ENCODE assay signal across 30 cellular contexts in the genomic region with DNA sequence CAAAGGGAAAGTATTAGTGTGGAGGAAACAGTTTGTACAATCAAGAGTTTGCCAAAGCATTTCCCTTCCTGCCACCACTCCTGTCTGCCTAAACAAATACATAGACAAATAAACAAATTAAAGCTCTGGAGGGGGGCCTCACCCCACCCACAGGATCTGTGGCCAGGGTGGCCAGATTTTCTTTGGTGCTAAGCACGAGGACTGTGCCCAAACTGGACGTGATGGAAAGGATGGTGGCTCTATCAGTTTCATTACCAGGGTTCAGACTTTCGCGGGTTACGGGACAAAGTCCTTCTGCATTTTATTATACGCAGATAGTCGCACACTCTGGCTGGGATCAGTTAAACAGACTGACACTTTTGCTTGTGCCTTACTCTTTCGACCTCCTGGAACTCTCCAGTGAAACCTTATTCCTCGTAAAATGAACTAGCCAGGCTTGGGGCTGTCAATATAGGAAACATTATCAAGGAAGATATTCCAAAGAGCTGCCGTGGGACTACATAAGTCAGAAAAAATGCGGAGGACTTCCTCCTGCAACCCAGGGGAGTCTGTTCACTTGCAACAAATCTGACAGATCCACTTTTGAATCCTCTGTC. TPM values are rescaled to one million over a fixed set of nuclear protein-coding genes. Genes with fewer than 3 reads are reported as not detected.
A peak's percentile ranks its signal among the peaks of the same experiment; 100 is the strongest.
DNase-seq lines count a peak whose midpoint lies in the region; ATAC-seq, FAIRE-seq and TF ChIP-seq lines count a peak whose summit lies in the region.
"Had no signal": no experiment of that assay in that cellular context is flagged by ENCODE, and none has a peak within 500 bp of the region (broad histone marks: within the 10 kb centered on the region; RNA-seq: fewer than 3 reads in every experiment).

No MANE protein-coding gene starts in this region.

- CTCF ChIA-PET in HEK293 (lab: Yijun Ruan, JAX), result interaction anchor here (1.0 to 2.4 kb wide), 2 partner anchors 11 kb away, joined by 4 to 8 read pairs; partner anchors contain the start of gene BARX2

- no peak overlapping the region for H3K4me3 Mint-ChIP-seq in natural killer cell
- H3K4me3 Mint-ChIP-seq: activated CD4-positive, alpha-beta memory T cell treated with anti-CD3 and anti-CD28 coated beads, Interleukin-2, amount 10 ng/mL, durations not matched to agents 7 days and 5 days; activated T-helper 17 cell treated with anti-CD3 and anti-CD28 coated beads, Interleukin-2, amount 50 U/mL, for 72 hours; endodermal cell; HFFc6; stimulated activated naive B cell treated with anti-CD40 and anti-IgM and Interleukin-4, amounts not matched to agents 10 μg/mL and 1 μg/mL and 100 μg/mL, for 72 hours had no signal

- POLR2A ChIA-PET in HEK293 (lab: Yijun Ruan, JAX), result interaction anchor here (1.0 kb wide), 1 partner anchor 11 kb away, joined by 3 read pairs; the partner anchor contains the start of gene BARX2

- TF ChIP-seq POLR2A in gastroesophageal sphincter (IDR thresholded peaks at IDR 0.05), result no peak

- ATAC-seq in left lobe of liver (peak; percentile 58), natural killer cell (no peak), gastroesophageal sphincter (no peak)
- ATAC-seq: activated T-helper 17 cell treated with anti-CD3 and anti-CD28 coated beads, Interleukin-2, amount 50 U/mL, for 72 hours; left ventricle myocardium superior; sciatic nerve; stimulated activated naive B cell treated with anti-CD40 and anti-IgM and Interleukin-4, amounts not matched to agents 10 μg/mL and 1 μg/mL and 100 μg/mL, for 72 hours had no signal

- H3K36me3 Mint-ChIP-seq in natural killer cell, result no peaks in the 10 kb centered on the region
- H3K36me3 Mint-ChIP-seq: stimulated activated naive B cell treated with anti-CD40 and anti-IgM and Interleukin-4, amounts not matched to agents 10 μg/mL and 1 μg/mL and 100 μg/mL, for 72 hours had no signal

- H3K27me3 ChIP-seq in small intestine (ENCODE audit: control insufficient read depth in 2 of 2, insufficient read depth in 2 of 2, low read length in 2 of 2) (peaks cover 0 to 3% of the 10 kb centered on the region in 2 donors), gastroesophageal sphincter (peaks cover 63% of the 10 kb centered on the region)
- H3K27me3 ChIP-seq: SJSA1, uterus had no signal

- H3K27ac ChIP-seq in HEK293 (ENCODE audit: extremely low read depth, low read depth, low read length), result no peak overlapping the region
- peak overlapping the region; percentile 19; the same call in 1 of the 2 replicates for H3K27ac ChIP-seq in VCaP
- peak overlapping the region; percentile 47 to 63 for H3K27ac ChIP-seq in small intestine (ENCODE audit: low read depth in 1 of 2, low read length in 1 of 2)
- H3K27ac ChIP-seq in gastroesophageal sphincter, result no peak overlapping the region
- H3K27ac ChIP-seq: C4-2B, cardiac muscle cell, esophagus muscularis mucosa, SJSA1, uterus had no signal

- no peak for TF ChIP-seq CTCF in HEK293 (tag by site-specific recombination; IDR thresholded peaks at IDR 0.05)
- TF ChIP-seq CTCF in VCaP (conservative IDR thresholded peaks at IDR 0.05), result no peak
- TF ChIP-seq CTCF in natural killer cell (IDR thresholded peaks at IDR 0.05), result no peak
- TF ChIP-seq CTCF in gastroesophageal sphincter (IDR thresholded peaks at IDR 0.05), result no peak

- no peak for FAIRE-seq in small intestine (lab: Jason Lieb, UNC)
- FAIRE-seq: frontal cortex had no signal

- no peak overlapping the region for H3K27ac Mint-ChIP-seq in natural killer cell
- H3K27ac Mint-ChIP-seq: activated CD4-positive, alpha-beta memory T cell treated with anti-CD3 and anti-CD28 coated beads, Interleukin-2, amount 10 ng/mL, durations not matched to agents 7 days and 5 days; activated T-helper 17 cell treated with anti-CD3 and anti-CD28 coated beads, Interleukin-2, amount 50 U/mL, for 72 hours; endodermal cell; HFFc6; progenitor cell of endocrine pancreas; stimulated activated naive B cell treated with anti-CD40 and anti-IgM and Interleukin-4, amounts not matched to agents 10 μg/mL and 1 μg/mL and 100 μg/mL, for 72 hours had no signal

- 6 to 35% (median 15%) methylated on average over 11 of the region's 11 CpGs for WGBS in small intestine, 3 donors
- WGBS in gastroesophageal sphincter (ENCODE audit: low coverage in 1 of 2), 2 donors, result 30 to 46% methylated on average over 2 to 11 of the region's 11 CpGs

- H3K4me1 ChIP-seq in HEK293 (ENCODE audit: control insufficient read depth, insufficient read depth, low read length) (peaks cover 29% of the 10 kb centered on the region), small intestine (ENCODE audit: control insufficient read depth in 2 of 2, insufficient read depth in 1 of 2, low read depth in 1 of 2, low read length in 1 of 2) (peaks cover under 1 to 8% of the 10 kb centered on the region in 2 donors), gastroesophageal sphincter (no peaks in the 10 kb centered on the region)
- H3K4me1 ChIP-seq: esophagus muscularis mucosa, SJSA1, uterus had no signal

- DNase-seq in left lobe of liver (ENCODE audit: low spot score), result no peak
- peak; percentile 93 for DNase-seq in small intestine
- DNase-seq in NAMALWA (ENCODE audit: low spot score), result no peak
- no peak for DNase-seq in natural killer cell
- DNase-seq in NOMO-1 treated with dmso at 0.1 percent for 144 hours (lab: John Stamatoyannopoulos, UW; ENCODE audit: unreplicated experiment), result no peak
- DNase-seq: activated CD4-positive, alpha-beta memory T cell treated with anti-CD3 and anti-CD28 coated beads, Interleukin-2, amount 10 ng/mL, durations not matched to agents 7 days and 5 days; activated naive CD4-positive, alpha-beta T cell treated with anti-CD3 and anti-CD28 coated beads, Interleukin-2, amount 50 U/mL, for 16 hours; aorta; cortex of kidney; endodermal cell; HFFc6; hippocampal formation; left ventricle myocardium superior; NCI-H187; NCI-H2171 treated with DMSO at 0.1 percent for 48 hours; NCI-H524; NK-92 treated with Interleukin-12 subunit alpha and Interleukin-12 subunit beta, amount 100 ng/mL, for 24 hours; stimulated activated naive B cell treated with anti-CD40 and anti-IgM and Interleukin-4, amounts not matched to agents 10 μg/mL and 1 μg/mL and 100 μg/mL, for 72 hours; uterus had no signal

- no peaks in the 10 kb centered on the region for H3K9me3 Mint-ChIP-seq in natural killer cell
- H3K9me3 Mint-ChIP-seq: activated CD4-positive, alpha-beta memory T cell treated with anti-CD3 and anti-CD28 coated beads, Interleukin-2, amount 10 ng/mL, durations not matched to agents 7 days and 5 days; activated T-helper 17 cell treated with anti-CD3 and anti-CD28 coated beads, Interleukin-2, amount 50 U/mL, for 72 hours; endodermal cell; HFFc6; stimulated activated naive B cell treated with anti-CD40 and anti-IgM and Interleukin-4, amounts not matched to agents 10 μg/mL and 1 μg/mL and 100 μg/mL, for 72 hours had no signal

- intact Hi-C loops in natural killer cell (cut with micrococcal nuclease), result no loop called here

- H3K9me3 ChIP-seq in HEK293 (ENCODE audit: control insufficient read depth, insufficient read depth, low read depth, low read length), result no peaks in the 10 kb centered on the region
- H3K9me3 ChIP-seq in small intestine (ENCODE audit: control insufficient read depth, low read depth), result no peaks in the 10 kb centered on the region
- no peaks in the 10 kb centered on the region for H3K9me3 ChIP-seq in gastroesophageal sphincter
- H3K9me3 ChIP-seq: esophagus muscularis mucosa, SJSA1, uterus had no signal

- H3K4me3 ChIP-seq in HEK293 (ENCODE audit: low read depth, low read length) (no peak overlapping the region), small intestine (ENCODE audit: low read depth in 1 of 2, low read length in 2 of 2) (no peak overlapping the region), gastroesophageal sphincter (no peak overlapping the region)
- H3K4me3 ChIP-seq: cardiac muscle cell, esophagus muscularis mucosa, SJSA1, uterus had no signal

- peaks cover 14 to 33% of the 10 kb centered on the region in 2 donors for H3K27me3 Mint-ChIP-seq in natural killer cell (ENCODE audit: low read depth in 2 of 2)

- no peaks in the 10 kb centered on the region for H3K36me3 ChIP-seq in HEK293 (ENCODE audit: control insufficient read depth in 2 of 2, insufficient read depth in 1 of 2, low read length in 2 of 2)
- no peaks in the 10 kb centered on the region for H3K36me3 ChIP-seq in small intestine (ENCODE audit: control insufficient read depth in 2 of 2, insufficient read depth in 2 of 2, low read length in 2 of 2)
- no peaks in the 10 kb centered on the region for H3K36me3 ChIP-seq in gastroesophageal sphincter
- H3K36me3 ChIP-seq: cardiac muscle cell, esophagus muscularis mucosa, SJSA1, uterus had no signal

- H3K4me1 Mint-ChIP-seq in natural killer cell, result no peaks in the 10 kb centered on the region
- H3K4me1 Mint-ChIP-seq: activated CD4-positive, alpha-beta memory T cell treated with anti-CD3 and anti-CD28 coated beads, Interleukin-2, amount 10 ng/mL, durations not matched to agents 7 days and 5 days; activated T-helper 17 cell treated with anti-CD3 and anti-CD28 coated beads, Interleukin-2, amount 50 U/mL, for 72 hours; stimulated activated naive B cell treated with anti-CD40 and anti-IgM and Interleukin-4, amounts not matched to agents 10 μg/mL and 1 μg/mL and 100 μg/mL, for 72 hours had no signal

- no peak for TF ChIP-seq EP300 in gastroesophageal sphincter (IDR thresholded peaks at IDR 0.05)

TF ChIP-seq in HEK293, 187 proteins besides CTCF, POLR2A, EP300 and RAD21 (continues in another document):
- TF ChIP-seq, protein P1, sequence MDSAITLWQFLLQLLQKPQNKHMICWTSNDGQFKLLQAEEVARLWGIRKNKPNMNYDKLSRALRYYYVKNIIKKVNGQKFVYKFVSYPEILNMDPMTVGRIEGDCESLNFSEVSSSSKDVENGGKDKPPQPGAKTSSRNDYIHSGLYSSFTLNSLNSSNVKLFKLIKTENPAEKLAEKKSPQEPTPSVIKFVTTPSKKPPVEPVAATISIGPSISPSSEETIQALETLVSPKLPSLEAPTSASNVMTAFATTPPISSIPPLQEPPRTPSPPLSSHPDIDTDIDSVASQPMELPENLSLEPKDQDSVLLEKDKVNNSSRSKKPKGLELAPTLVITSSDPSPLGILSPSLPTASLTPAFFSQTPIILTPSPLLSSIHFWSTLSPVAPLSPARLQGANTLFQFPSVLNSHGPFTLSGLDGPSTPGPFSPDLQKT (IDR thresholded peaks at IDR 0.05; ENCODE audit: borderline replicate concordance, low read depth, low read length), result no peak
- TF ChIP-seq GLI2 (tag by site-specific recombination; IDR thresholded peaks at IDR 0.05; ENCODE audit: borderline replicate concordance, low read depth) (no peak), ZBTB20 (tag by site-specific recombination; IDR thresholded peaks at IDR 0.05) (peak; percentile 24; the same call in 1 of the 2 replicates), ZNF76 (tag by site-specific recombination; IDR thresholded peaks at IDR 0.05; ENCODE audit: borderline replicate concordance, low read depth) (no peak), ZNF184 (tag by site-specific recombination; IDR thresholded peaks at IDR 0.05) (no peak), ZNF621 (tag by site-specific recombination; IDR thresholded peaks at IDR 0.05) (no peak), ZNF132 (tag by site-specific recombination; IDR thresholded peaks at IDR 0.05; ENCODE audit: borderline replicate concordance) (no peak), FEZF1 (tag by site-specific recombination; IDR thresholded peaks at IDR 0.05) (peak; percentile 37; the same call in 1 of the 2 replicates)

RNA-seq across cellular contexts. Expression of gene BARX2, which starts 11.2 kb away (rescaled TPM):
- total RNA-seq in left lobe of liver, result not detected
- polyA plus RNA-seq in small intestine, result 10 to 100 TPM; 12.2 to 19.5 (median 18.8) TPM
- not detected for total RNA-seq in natural killer cell
- total RNA-seq in gastroesophageal sphincter, result 1 to 10 TPM in 1 of 4 donors, not detected in 3; 2.1 TPM
- total RNA-seq: activated CD4-positive, alpha-beta memory T cell treated with anti-CD3 and anti-CD28 coated beads, Interleukin-2, amount 10 ng/mL, durations not matched to agents 7 days and 5 days; activated T-helper 17 cell treated with anti-CD3 and anti-CD28 coated beads, Interleukin-2, amount 50 U/mL, for 72 hours; aorta; endodermal cell; esophagus muscularis mucosa; frontal cortex; HFFc6; left ventricle myocardium superior; sciatic nerve; SJSA1 had no signal

Comparison
In these comparisons a context has a peak if more than half of its experiments do, and no peak if none do; other contexts are left out.
1. H3K27ac ChIP-seq: peak in VCaP (single experiment) and small intestine (2 of 2); none in HEK293 (single experiment) and gastroesophageal sphincter (0 of 4).